ENCODE assay signal across 12 cellular contexts in genomic region chr13:23777571-23777870, GRCh38.
DNase-seq lines count a peak whose midpoint lies in the region; ATAC-seq and TF ChIP-seq lines count a peak whose summit lies in the region.
"Had no signal": no experiment of that assay in that cellular context is flagged by ENCODE, and none has a peak within 500 bp of the region (broad histone marks: within the 10 kb centered on the region; RNA-seq: fewer than 3 reads in every experiment).

No MANE protein-coding gene starts in this region.

- CTCF ChIA-PET in CD4-positive, alpha-beta T cell (lab: Charles Lee) = no interaction called here

- POLR2A ChIA-PET in CD4-positive, alpha-beta T cell (lab: Charles Lee) = no interaction called here

- H3K27ac Mint-ChIP-seq in CD4-positive, alpha-beta T cell = no peak overlapping the region
- H3K27ac Mint-ChIP-seq: activated CD4-positive, alpha-beta T cell treated with anti-CD3 and anti-CD28 coated beads for 36 hours; activated T-helper 2 cell treated with anti-CD3 and anti-CD28 coated beads, Interferon-gamma antibody, Interleukin-2, Interleukin-4, amounts not matched to agents 10 μg/mL and 5 μg/mL and 100 μg/mL, durations not matched to agents 14 hours and 24 hours and 36 hours had no signal

- H3K27me3 ChIP-seq in left lung = no peaks in the 10 kb centered on the region
- no peaks in the 10 kb centered on the region for H3K27me3 ChIP-seq in breast epithelium
- H3K27me3 ChIP-seq in CD4-positive, alpha-beta T cell (ENCODE audit: control insufficient read depth, insufficient read depth, low read length) = no peaks in the 10 kb centered on the region
- H3K27me3 ChIP-seq: brain microvascular endothelial cell had no signal

- TF ChIP-seq POLR2A in breast epithelium (IDR thresholded peaks at IDR 0.05) = no peak

- no peak for DNase-seq in left lung
- DNase-seq in breast epithelium (ENCODE audit: low spot score in 2 of 2) = no peak
- DNase-seq in head of caudate nucleus = no peak
- DNase-seq in CD4-positive, alpha-beta T cell = no peak
- no peak for DNase-seq in stimulated activated CD4-positive, alpha-beta T cell treated with anti-CD3 and anti-CD28 coated beads, Interleukin-4, amount 100 ng/mL, for 24 hours
- DNase-seq: activated CD4-positive, alpha-beta T cell treated with anti-CD3 and anti-CD28 coated beads for 36 hours; brain microvascular endothelial cell; retina had no signal

- no peak overlapping the region for H3K4me3 Mint-ChIP-seq in CD4-positive, alpha-beta T cell
- H3K4me3 Mint-ChIP-seq: activated CD4-positive, alpha-beta T cell treated with anti-CD3 and anti-CD28 coated beads for 36 hours had no signal

- TF ChIP-seq CTCF in left lung (IDR thresholded peaks at IDR 0.05) = no peak
- TF ChIP-seq CTCF in breast epithelium (IDR thresholded peaks at IDR 0.05) = no peak
- TF ChIP-seq CTCF in CD4-positive, alpha-beta T cell (IDR thresholded peaks at IDR 0.05) = no peak

- ATAC-seq in GM18909 (IDR thresholded peaks at IDR 0.05; ENCODE audit: poor library complexity, unreplicated experiment) (peak; percentile 25), GM21723 (IDR thresholded peaks at IDR 0.05; ENCODE audit: unreplicated experiment) (peak; percentile 32), HG03103 (IDR thresholded peaks at IDR 0.05; ENCODE audit: low read depth, unreplicated experiment) (peak; percentile 17), left lung (peak; percentile 12)
- no peak for ATAC-seq in CD4-positive, alpha-beta T cell (ENCODE audit: poor library complexity)
- ATAC-seq: activated CD4-positive, alpha-beta T cell treated with anti-CD3 and anti-CD28 coated beads for 36 hours had no signal

- peak overlapping the region in 1 of 2 donors; percentile 10 for H3K27ac ChIP-seq in left lung
- no peak overlapping the region for H3K27ac ChIP-seq in breast epithelium
- no peak overlapping the region for H3K27ac ChIP-seq in CD4-positive, alpha-beta T cell (ENCODE audit: low read depth, low read length)
- H3K27ac ChIP-seq: brain microvascular endothelial cell had no signal

- intact Hi-C loops in left lung (cut with DNase I) (no loop called here), breast epithelium (cut with DNase I; ENCODE audit: low total_unique reads) (no loop called here), head of caudate nucleus (cut with DNase I) (no loop called here)
- intact Hi-C loops in CD4-positive, alpha-beta T cell (cut with DNase I, micrococcal nuclease) = no loop called here

- no peaks in the 10 kb centered on the region for H3K9me3 ChIP-seq in left lung
- H3K9me3 ChIP-seq in breast epithelium = no peaks in the 10 kb centered on the region
- H3K9me3 ChIP-seq in CD4-positive, alpha-beta T cell (ENCODE audit: control insufficient read depth, low read length) = no peaks in the 10 kb centered on the region

- peaks cover 11% of the 10 kb centered on the region for H3K36me3 Mint-ChIP-seq in CD4-positive, alpha-beta T cell (ENCODE audit: low read depth)

- peaks cover 23% of the 10 kb centered on the region for H3K4me1 Mint-ChIP-seq in CD4-positive, alpha-beta T cell (ENCODE audit: low read depth)

- no peaks in the 10 kb centered on the region for H3K27me3 Mint-ChIP-seq in CD4-positive, alpha-beta T cell
- H3K27me3 Mint-ChIP-seq: activated CD4-positive, alpha-beta T cell treated with anti-CD3 and anti-CD28 coated beads for 36 hours had no signal

- H3K4me3 ChIP-seq in left lung = no peak overlapping the region
- H3K4me3 ChIP-seq in breast epithelium = no peak overlapping the region

- H3K4me1 ChIP-seq in left lung = peaks cover 16 to 18% of the 10 kb centered on the region in 2 donors
- H3K4me1 ChIP-seq in breast epithelium = no peaks in the 10 kb centered on the region

- no peaks in the 10 kb centered on the region for H3K9me3 Mint-ChIP-seq in CD4-positive, alpha-beta T cell
- H3K9me3 Mint-ChIP-seq: activated T-helper 2 cell treated with anti-CD3 and anti-CD28 coated beads, Interferon-gamma antibody, Interleukin-2, Interleukin-4, amounts not matched to agents 10 μg/mL and 5 μg/mL and 100 μg/mL, durations not matched to agents 14 hours and 24 hours and 36 hours had no signal

- H3K36me3 ChIP-seq in left lung = no peaks in the 10 kb centered on the region
- no peaks in the 10 kb centered on the region for H3K36me3 ChIP-seq in breast epithelium
- H3K36me3 ChIP-seq: brain microvascular endothelial cell had no signal
